Comparison of ENCODE assay signal across 11 cellular contexts in genomic region chr1:55192093-55192492, GRCh38.
"Had no signal": no experiment of that assay in that cellular context is flagged by ENCODE, and none has a peak within 500 bp of the region (broad histone marks: within the 10 kb centered on the region; RNA-seq: fewer than 3 reads in every experiment).

No MANE protein-coding gene starts in this region.

- DNase-seq: activated CD4-positive, alpha-beta T cell treated with anti-CD3 and anti-CD28 coated beads for 4 hours; activated CD8-positive, alpha-beta memory T cell treated with anti-CD3 and anti-CD28 coated beads, Interleukin-2, amount 50 U/mL, for 48 hours; activated CD8-positive, alpha-beta T cell treated with anti-CD3 and anti-CD28 coated beads, Interleukin-2, amount 10 ng/mL, durations not matched to agents 7 days and 5 days; activated naive CD4-positive, alpha-beta T cell; hippocampal formation; kidney glomerular epithelial cell; stimulated activated CD4-positive, alpha-beta T cell treated with anti-CD3 and anti-CD28 coated beads, Interleukin-2, amount 100 ng/mL, for 48 hours; T-helper 9 cell; upper lobe of left lung had no signal

- ATAC-seq: activated CD8-positive, alpha-beta T cell treated with anti-CD3 and anti-CD28 coated beads, Interleukin-2, amount 10 ng/mL, durations not matched to agents 7 days and 5 days had no signal

- H3K4me3 Mint-ChIP-seq: activated CD8-positive, alpha-beta T cell treated with anti-CD3 and anti-CD28 coated beads, Interleukin-2, amount 10 ng/mL, durations not matched to agents 7 days and 5 days; activated T-helper 1 cell treated with anti-CD3 and anti-CD28 coated beads, Interleukin-12 subunit alpha, Interleukin-12 subunit beta, Interleukin-2, Interleukin-4 antibody, amounts not matched to agents 30 ng/mL and 10 ng/mL and 1 ng/mL, durations not matched to agents 14 hours and 24 hours and 36 hours; stimulated activated naive CD8-positive, alpha-beta T cell treated with anti-CD3 and anti-CD28 coated beads, Interleukin-15, Interleukin-2, amounts not matched to agents 100 ng/mL and 50 ng/mL, for 24 hours had no signal

- H3K27ac Mint-ChIP-seq: activated CD8-positive, alpha-beta T cell treated with anti-CD3 and anti-CD28 coated beads, Interleukin-2, amount 10 ng/mL, durations not matched to agents 7 days and 5 days; activated T-helper 1 cell treated with anti-CD3 and anti-CD28 coated beads, Interleukin-12 subunit alpha, Interleukin-12 subunit beta, Interleukin-2, Interleukin-4 antibody, amounts not matched to agents 30 ng/mL and 10 ng/mL and 1 ng/mL, durations not matched to agents 14 hours and 24 hours and 36 hours; stimulated activated naive CD8-positive, alpha-beta T cell treated with anti-CD3 and anti-CD28 coated beads, Interleukin-15, Interleukin-2, amounts not matched to agents 100 ng/mL and 50 ng/mL, for 24 hours had no signal

- H3K27me3 Mint-ChIP-seq: stimulated activated naive CD8-positive, alpha-beta T cell treated with anti-CD3 and anti-CD28 coated beads, Interleukin-15, Interleukin-2, amounts not matched to agents 100 ng/mL and 50 ng/mL, for 24 hours had no signal

- H3K9me3 Mint-ChIP-seq: activated T-helper 1 cell treated with anti-CD3 and anti-CD28 coated beads, Interleukin-12 subunit alpha, Interleukin-12 subunit beta, Interleukin-2, Interleukin-4 antibody, amounts not matched to agents 30 ng/mL and 10 ng/mL and 1 ng/mL, durations not matched to agents 14 hours and 24 hours and 36 hours; stimulated activated naive CD8-positive, alpha-beta T cell treated with anti-CD3 and anti-CD28 coated beads, Interleukin-15, Interleukin-2, amounts not matched to agents 100 ng/mL and 50 ng/mL, for 24 hours had no signal
